21 cellular contexts compared by ENCODE assay signal in genomic region chr9:124932355-124932754, GRCh38. TPM values are rescaled to one million over a fixed set of nuclear protein-coding genes. Genes with fewer than 3 reads are reported as not detected.
DNase-seq lines count a peak whose midpoint lies in the region; ATAC-seq, FAIRE-seq and TF ChIP-seq lines count a peak whose summit lies in the region.
"Had no signal": no experiment of that assay in that cellular context is flagged by ENCODE, and none has a peak within 500 bp of the region (broad histone marks: within the 10 kb centered on the region; RNA-seq: fewer than 3 reads in every experiment).

No MANE protein-coding gene starts in this region.

- H3K4me3 ChIP-seq in GM12878: no peak overlapping the region
- H3K4me3 ChIP-seq: BLaER1, SJSA1 had no signal

- TF ChIP-seq CTCF in GM12878 (IDR thresholded peaks at IDR 0.05 in 2 of 3, conservative IDR thresholded peaks at IDR 0.05 in 1 of 3; ENCODE audit: control insufficient read depth in 2 of 3, extremely low read depth in 1 of 3, insufficient read depth in 1 of 3, low read depth in 3 of 3, low read length in 3 of 3) (no peak), osteocyte (IDR thresholded peaks at IDR 0.05) (no peak)

- H3K4me3 Mint-ChIP-seq in osteocyte (ENCODE audit: unreplicated experiment): no peak overlapping the region
- H3K4me3 Mint-ChIP-seq: CD8-positive, alpha-beta memory T cell; HFFc6 had no signal

- CTCF ChIA-PET in GM12878 (lab: Yijun Ruan, JAX): interaction anchor here (1.0 to 1.6 kb wide), 3 partner anchors 18 to 211 kb away, joined by 3 to 6 read pairs (median 3); partner anchors contain the start of genes SCAI and WDR38

- TF ChIP-seq POLR2A in H54 (IDR thresholded peaks at IDR 0.05; ENCODE audit: low read depth, low read length) (no peak), GM12878 (IDR thresholded peaks at IDR 0.05; ENCODE audit: low read depth, low read length) (no peak)

- no peaks in the 10 kb centered on the region for H3K9me3 Mint-ChIP-seq in osteocyte (ENCODE audit: unreplicated experiment)
- H3K9me3 Mint-ChIP-seq: CD8-positive, alpha-beta memory T cell; HFFc6 had no signal

- no peaks in the 10 kb centered on the region for H3K9me3 ChIP-seq in GM12878 (replicated peaks; ENCODE audit: control insufficient read depth, insufficient read depth, low read length)
- H3K9me3 ChIP-seq: BLaER1, SJSA1 had no signal

- FAIRE-seq in H54 (lab: Jason Lieb, UNC): peak; percentile 65
- no peak for FAIRE-seq in GM12878 (lab: Jason Lieb, UNC)
- FAIRE-seq: A204.1, HepG2 had no signal

- H3K4me1 Mint-ChIP-seq in osteocyte (ENCODE audit: unreplicated experiment): no peaks in the 10 kb centered on the region

- no peak overlapping the region for H3K27ac ChIP-seq in GM12878 (ENCODE audit: control insufficient read depth, insufficient read depth)
- H3K27ac ChIP-seq: BLaER1, SJSA1 had no signal

- 94% methylated on average over 1 of the region's 1 CpG for WGBS in GM12878 (ENCODE audit: insufficient coverage, insufficient replicate concordance, low lambda C conversion rate, missing lambda C conversion rate)

- H3K4me2 ChIP-seq in GM12878 (ENCODE audit: control insufficient read depth, insufficient read depth): no peak overlapping the region
- H3K4me2 ChIP-seq: BLaER1 had no signal

- SMC1A ChIA-PET in GM12878 (lab: Charles Lee; ENCODE audit: uncharacterized antibody, unreplicated experiment): interaction anchor here (1.2 kb wide), 2 partner anchors 8 to 17 kb away, joined by 3 to 4 read pairs; no protein-coding TSS in a partner anchor

- H3K27me3 Mint-ChIP-seq in osteocyte (ENCODE audit: unreplicated experiment): no peaks in the 10 kb centered on the region

- TF ChIP-seq RAD21 in GM12878 (IDR thresholded peaks at IDR 0.05; ENCODE audit: insufficient read depth, low read depth, low read length): no peak

- peaks cover 0 to 18% of the 10 kb centered on the region in 2 experiments; a peak in 3 of 4 replicates for H3K36me3 ChIP-seq in GM12878 (ENCODE audit: control insufficient read depth in 2 of 2, insufficient read depth in 2 of 2, low read length in 1 of 2)

- RAD21 ChIA-PET in GM12878 (lab: Charles Lee; ENCODE audit: unreplicated experiment): no interaction called here

- H4K20me1 ChIP-seq in GM12878 (ENCODE audit: control insufficient read depth, insufficient read depth): no peaks in the 10 kb centered on the region
- H4K20me1 ChIP-seq: BLaER1 had no signal

- H3K27ac Mint-ChIP-seq in osteocyte (ENCODE audit: unreplicated experiment): no peak overlapping the region
- H3K27ac Mint-ChIP-seq: HFFc6 had no signal

- intact Hi-C loops in GM12878 (cut with micrococcal nuclease; ENCODE audit: unreplicated experiment): no loop called here

- no peak overlapping the region for H3K9ac ChIP-seq in GM12878 (ENCODE audit: control insufficient read depth, insufficient read depth, low read length)
- H3K9ac ChIP-seq: BLaER1 had no signal

- BruUV-seq in GM12878 (replicated peaks; lab: Mats Ljungman, UMichigan): no TSS peak

- TF ChIP-seq EP300 in GM12878 (IDR thresholded peaks at IDR 0.05; ENCODE audit: borderline replicate concordance in 1 of 2, control insufficient read depth in 1 of 2, low read depth in 2 of 2, low read length in 2 of 2): no peak

- ATAC-seq in GM12878 (no peak), GM19328 (IDR thresholded peaks at IDR 0.05; ENCODE audit: unreplicated experiment) (no peak)
- ATAC-seq: HepG2 had no signal

- no peaks in the 10 kb centered on the region for H3K79me2 ChIP-seq in GM12878 (ENCODE audit: control insufficient read depth, insufficient read depth, low read length)

- no peaks in the 10 kb centered on the region for H3K27me3 ChIP-seq in GM12878 (replicated peaks in 1 of 2; ENCODE audit: control insufficient read depth in 2 of 2, insufficient read depth in 2 of 2, low read length in 1 of 2)
- H3K27me3 ChIP-seq: BLaER1, SJSA1 had no signal

- in situ Hi-C loops in GM12878 (cut with MboI): no loop called here

- DNase-seq in AML-193 (lab: John Stamatoyannopoulos, UW) (peak; percentile 39 to 51), H54 (ENCODE audit: insufficient read length, low spot score) (no peak), NOMO-1 treated with dmso at 0.1 percent for 144 hours (lab: John Stamatoyannopoulos, UW; ENCODE audit: unreplicated experiment) (peak; percentile 22), GM12878 (ENCODE audit: low read depth, low spot score) (no peak), NCI-H146 treated with DMSO at 0.1 percent for 48 hours (lab: John Stamatoyannopoulos, UW; ENCODE audit: unreplicated experiment) (no peak), hepatic stellate cell (ENCODE audit: low spot score) (no peak), osteocyte (ENCODE audit: extremely low spot score, unreplicated experiment) (no peak)
- DNase-seq: CD8-positive, alpha-beta memory T cell; H7; HFFc6; KBM-7; NCI-H1092; NCI-H1436 treated with DMSO at 0.1 percent for 48 hours; NCI-H2029 treated with DMSO at 0.1 percent for 48 hours; NCI-H446 treated with DMSO at 0.1 percent for 48 hours; NCI-H69 had no signal

- H3K4me1 ChIP-seq in GM12878 (ENCODE audit: control insufficient read depth, insufficient read depth, low read length): peaks cover 10% of the 10 kb centered on the region

- peaks cover 38% of the 10 kb centered on the region for H3K36me3 Mint-ChIP-seq in osteocyte (ENCODE audit: unreplicated experiment)

- POLR2A ChIA-PET in GM12878 (lab: Charles Lee): interaction anchor here (0.5 kb wide), 1 partner anchor 18 kb away, joined by 6 read pairs; no protein-coding TSS in a partner anchor

- no peak overlapping the region for H2AFZ ChIP-seq in GM12878 (ENCODE audit: control insufficient read depth, low read depth, low read length)

TF ChIP-seq in GM12878, 131 proteins besides CTCF, POLR2A, EP300 and RAD21:
- TF ChIP-seq EGR1 (IDR thresholded peaks at IDR 0.05; ENCODE audit: borderline replicate concordance in 1 of 2, low read depth in 2 of 2, low read length in 2 of 2) (no peak), BHLHE40 (IDR thresholded peaks at IDR 0.05; ENCODE audit: borderline replicate concordance in 1 of 2, low read depth in 2 of 2, low read length in 1 of 2) (no peak)
- TF ChIP-seq, protein P1, sequence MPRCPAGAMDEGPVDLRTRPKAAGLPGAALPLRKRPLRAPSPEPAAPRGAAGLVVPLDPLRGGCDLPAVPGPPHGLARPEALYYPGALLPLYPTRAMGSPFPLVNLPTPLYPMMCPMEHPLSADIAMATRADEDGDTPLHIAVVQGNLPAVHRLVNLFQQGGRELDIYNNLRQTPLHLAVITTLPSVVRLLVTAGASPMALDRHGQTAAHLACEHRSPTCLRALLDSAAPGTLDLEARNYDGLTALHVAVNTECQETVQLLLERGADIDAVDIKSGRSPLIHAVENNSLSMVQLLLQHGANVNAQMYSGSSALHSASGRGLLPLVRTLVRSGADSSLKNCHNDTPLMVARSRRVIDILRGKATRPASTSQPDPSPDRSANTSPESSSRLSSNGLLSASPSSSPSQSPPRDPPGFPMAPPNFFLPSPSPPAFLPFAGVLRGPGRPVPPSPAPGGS (IDR thresholded peaks at IDR 0.05; ENCODE audit: borderline replicate concordance, insufficient read depth, low read depth, low read length, poor library complexity, severe bottlenecking): peak; percentile 66

RNA-seq across cellular contexts. Expression of gene GOLGA1, which starts 8.5 kb away (rescaled TPM):
- 50.3 and 56.8 TPM in 2 replicates for total RNA-seq in GM12878 (2013; cell fraction: nucleolus; rRNA removed)
- 8.5 and 9.8 TPM in 2 replicates for total RNA-seq in GM12878 (2014; rRNA removed)
- 5.4 and 5.6 TPM in 2 replicates for total RNA-seq in GM12878 (2014; rRNA removed; fragmentation: Illumina TruSeq; extraction: Trizol)
- total RNA-seq in GM12878 (2021): 9.2 and 9.6 TPM in 2 replicates
- 4.3 TPM for polyA plus RNA-seq in GM12878 (2011; ENCODE audit: low read depth)
- 14.1 and 18.8 TPM in 2 replicates for polyA plus RNA-seq in GM12878 (2011; rRNA removed)
- polyA plus RNA-seq in GM12878 (2011; cell fraction: cytosol; rRNA removed): 11.3 and 15.5 TPM in 2 replicates
- polyA plus RNA-seq in GM12878 (2011; cell fraction: nucleus; rRNA removed): 67.6 and 70.4 TPM in 2 replicates
- polyA plus RNA-seq in GM12878 (2012): 5.4 and 9.8 TPM in 2 replicates
- polyA plus RNA-seq in GM12878 (2014; fragmentation: Illumina TruSeq; extraction: Trizol): 7.8 and 8.8 TPM in 2 replicates
- polyA plus RNA-seq in GM12878 (2014; fragmentation: Nextera tagmentation; extraction: Ambion mirVana): 1 to 10 TPM; 2.9 to 3.0 TPM
- 9.5 and 11.0 TPM in 2 replicates for polyA plus RNA-seq in GM12878 (2014; rRNA removed)
- 1 to 10 TPM; 7.8 to 8.4 TPM for polyA plus RNA-seq in GM12878 (2016; fragmentation: Nextera tagmentation; extraction: Ambion mirVana)
- polyA minus RNA-seq in GM12878 (2011; rRNA and poly(A)+ RNA removed): 14.3 and 16.7 TPM in 2 replicates
- polyA minus RNA-seq in GM12878 (2011; cell fraction: cytosol; rRNA and poly(A)+ RNA removed): 5.9 and 8.7 TPM in 2 replicates
- 10.4 and 16.5 TPM in 2 replicates for polyA minus RNA-seq in GM12878 (2011; cell fraction: nucleus; rRNA and poly(A)+ RNA removed)
- total RNA-seq in osteocyte: 22.0 and 22.4 TPM in 2 replicates

Comparison
In these comparisons a context has a peak if more than half of its experiments do, and no peak if none do; other contexts are left out.
1. DNase-seq: peak in AML-193 (2 of 2) and NOMO-1 treated with dmso at 0.1 percent for 144 hours (single experiment); none in H54 (single experiment), GM12878 (single experiment), NCI-H146 treated with DMSO at 0.1 percent for 48 hours (single experiment), hepatic stellate cell (single experiment) and osteocyte (single experiment).